Comparison of ENCODE assay signal across 13 cellular contexts in the genomic region with DNA sequence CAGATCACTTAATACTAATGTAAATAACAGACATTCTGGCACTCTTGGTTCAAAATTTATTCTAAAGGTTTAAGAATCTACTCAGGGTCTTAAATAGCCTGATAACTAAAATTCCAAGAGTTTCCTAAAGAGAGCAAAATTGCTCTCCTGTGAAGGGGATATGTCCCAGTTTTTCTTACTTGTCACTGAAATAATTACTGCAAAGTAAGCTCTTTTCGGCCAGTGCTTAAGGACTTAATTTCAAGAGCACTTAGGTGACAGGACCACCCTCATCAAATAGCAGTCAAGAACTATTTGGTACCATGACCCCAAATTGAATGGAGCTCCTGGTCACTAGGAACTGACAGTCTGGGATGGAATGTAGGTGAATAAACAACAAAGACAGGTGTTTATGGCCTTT.
"Had no signal": no experiment of that assay in that cellular context is flagged by ENCODE, and none has a peak within 500 bp of the region (broad histone marks: within the 10 kb centered on the region; RNA-seq: fewer than 3 reads in every experiment).

No MANE protein-coding gene starts in this region.

- H3K9me3 Mint-ChIP-seq: activated CD8-positive, alpha-beta T cell treated with anti-CD3 and anti-CD28 coated beads for 36 hours; activated naive CD4-positive, alpha-beta T cell treated with anti-CD3 and anti-CD28 coated beads, Interleukin-2, amount 50 U/mL, for 72 hours; endodermal cell; stimulated activated naive CD8-positive, alpha-beta T cell treated with anti-CD3 and anti-CD28 coated beads, Interleukin-15, amount 100 ng/mL, for 72 hours had no signal

- H3K4me2 ChIP-seq: hepatocyte had no signal

- H3K4me3 Mint-ChIP-seq: activated CD8-positive, alpha-beta T cell treated with anti-CD3 and anti-CD28 coated beads for 36 hours; endodermal cell had no signal

- H2AFZ ChIP-seq: hepatocyte had no signal

- ATAC-seq: activated CD8-positive, alpha-beta T cell treated with anti-CD3 and anti-CD28 coated beads for 36 hours; activated naive CD4-positive, alpha-beta T cell treated with anti-CD3 and anti-CD28 coated beads, Interleukin-2, amount 50 U/mL, for 72 hours; sciatic nerve; stimulated activated naive CD8-positive, alpha-beta T cell treated with anti-CD3 and anti-CD28 coated beads, Interleukin-15, amount 100 ng/mL, for 72 hours had no signal

- H3K9me3 ChIP-seq: prostate gland, thoracic aorta had no signal

- H3K36me3 ChIP-seq: prostate gland, thoracic aorta had no signal

- H3K4me1 ChIP-seq: prostate gland had no signal

- H3K4me3 ChIP-seq: hepatocyte, prostate gland, thoracic aorta had no signal

- H3K27ac ChIP-seq: hepatocyte, prostate gland, thoracic aorta had no signal

- H3K27ac Mint-ChIP-seq: activated CD8-positive, alpha-beta T cell treated with anti-CD3 and anti-CD28 coated beads for 36 hours; endodermal cell; stimulated activated naive CD8-positive, alpha-beta T cell treated with anti-CD3 and anti-CD28 coated beads, Interleukin-15, amount 100 ng/mL, for 72 hours had no signal

- DNase-seq: activated CD8-positive, alpha-beta T cell treated with anti-CD3 and anti-CD28 coated beads for 36 hours; anterior cingulate cortex; endodermal cell; erythroblast; kidney glomerular epithelial cell; mesendoderm; nucleus accumbens; stimulated activated naive CD8-positive, alpha-beta T cell treated with anti-CD3 and anti-CD28 coated beads, Interleukin-15, amount 100 ng/mL, for 72 hours had no signal

- H3K27me3 ChIP-seq: hepatocyte had no signal
